Comparison of ENCODE assay signal across 17 cellular contexts in genomic region chr22:37253164-37253660, GRCh38. TPM values are rescaled to one million over a fixed set of nuclear protein-coding genes. Genes with fewer than 3 reads are reported as not detected.
DNase-seq lines count a peak whose midpoint lies in the region; ATAC-seq and TF ChIP-seq lines count a peak whose summit lies in the region.
"Had no signal": no experiment of that assay in that cellular context is flagged by ENCODE, and none has a peak within 500 bp of the region (broad histone marks: within the 10 kb centered on the region; RNA-seq: fewer than 3 reads in every experiment).

No MANE protein-coding gene starts in this region.

- H4K91ac ChIP-seq in trophoblast cell (ENCODE audit: low read depth, low read length): no peak overlapping the region

- H3K9me3 ChIP-seq in OCI-LY1 (ENCODE audit: low read length): no peaks in the 10 kb centered on the region
- no peaks in the 10 kb centered on the region for H3K9me3 ChIP-seq in trophoblast cell (ENCODE audit: insufficient read depth, low read depth, low read length)
- H3K9me3 ChIP-seq: prostate gland, stomach had no signal

- peaks cover 20% of the 10 kb centered on the region for H3K4me1 Mint-ChIP-seq in activated naive CD4-positive, alpha-beta T cell treated with anti-CD3 and anti-CD28 coated beads, Interleukin-2, amount 50 U/mL, for 24 hours

- no peaks in the 10 kb centered on the region; the same call in none of the 2 replicates for H3K27me3 ChIP-seq in OCI-LY1 (ENCODE audit: insufficient read depth, low read length)
- no peaks in the 10 kb centered on the region for H3K27me3 ChIP-seq in trophoblast cell (ENCODE audit: insufficient read depth, low read length)

- H3K4me2 ChIP-seq in OCI-LY1 (ENCODE audit: low read length): no peak overlapping the region
- no peak overlapping the region for H3K4me2 ChIP-seq in trophoblast cell (ENCODE audit: low read length)

- H2BK5ac ChIP-seq in trophoblast cell (ENCODE audit: low read depth, low read length, poor library complexity): no peak overlapping the region

- peak; percentile 23; the same call in 1 of the 2 replicates for TF ChIP-seq CTCF in OCI-LY1 (IDR thresholded peaks at IDR 0.05; ENCODE audit: low read length)

- H3K36me3 Mint-ChIP-seq in activated naive CD4-positive, alpha-beta T cell treated with anti-CD3 and anti-CD28 coated beads, Interleukin-2, amount 50 U/mL, for 24 hours: no peaks in the 10 kb centered on the region

- no peak overlapping the region for H4K12ac ChIP-seq in trophoblast cell (ENCODE audit: low read depth, low read length)

- no peaks in the 10 kb centered on the region for H3K79me1 ChIP-seq in trophoblast cell (ENCODE audit: low read length)

- H3K9me2 ChIP-seq in OCI-LY1 (ENCODE audit: low read depth, low read length): no peaks in the 10 kb centered on the region

- H3K27me3 Mint-ChIP-seq in activated naive CD4-positive, alpha-beta T cell treated with anti-CD3 and anti-CD28 coated beads, Interleukin-2, amount 50 U/mL, for 24 hours: no peaks in the 10 kb centered on the region

- no peak overlapping the region for H3K4me3 Mint-ChIP-seq in activated naive CD4-positive, alpha-beta T cell treated with anti-CD3 and anti-CD28 coated beads, Interleukin-2, amount 50 U/mL, for 24 hours

- H3K4me1 ChIP-seq in OCI-LY1 (ENCODE audit: insufficient read depth, low read length, severe bottlenecking) (peaks cover 17% of the 10 kb centered on the region), trophoblast cell (ENCODE audit: control insufficient read depth in 1 of 2, insufficient read depth in 2 of 2, low read length in 2 of 2) (no peaks in the 10 kb centered on the region)
- H3K4me1 ChIP-seq: prostate gland, stomach had no signal

- H2BK120ac ChIP-seq in trophoblast cell (ENCODE audit: insufficient read depth, low read length, poor library complexity): no peak overlapping the region

- no peak for ATAC-seq in GM19023 (IDR thresholded peaks at IDR 0.05; ENCODE audit: unreplicated experiment)

- H3F3A ChIP-seq in OCI-LY1 (ENCODE audit: insufficient read depth, low read length): no peaks in the 10 kb centered on the region

- DNase-seq in activated naive CD4-positive, alpha-beta T cell treated with Interleukin-2 at 50 U/mL for 16 hours: no peak
- DNase-seq in dermis blood vessel endothelial cell (peak; percentile 50), trophoblast cell (no peak), DMS153 (lab: John Stamatoyannopoulos, UW) (no peak)
- peak; percentile 14 for DNase-seq in stimulated activated CD8-positive, alpha-beta memory T cell treated with anti-CD3 and anti-CD28 coated beads, Interleukin-4, amount 100 ng/mL, for 48 hours
- DNase-seq: anterior cingulate cortex, NCI-H1436 treated with DMSO at 0.1 percent for 48 hours, PC-9, stomach had no signal

- H3K4me3 ChIP-seq in OCI-LY1 (ENCODE audit: low read depth, low read length, poor library complexity, severe bottlenecking): no peak overlapping the region
- no peak overlapping the region for H3K4me3 ChIP-seq in trophoblast cell (ENCODE audit: low read depth, low read length)
- H3K4me3 ChIP-seq: PC-9, prostate gland, stomach had no signal

- no peaks in the 10 kb centered on the region for H3K9me3 Mint-ChIP-seq in activated naive CD4-positive, alpha-beta T cell treated with anti-CD3 and anti-CD28 coated beads, Interleukin-2, amount 50 U/mL, for 24 hours

- H3K27ac ChIP-seq in OCI-LY1 (ENCODE audit: low read depth, low read length, poor library complexity, severe bottlenecking): no peak overlapping the region
- no peak overlapping the region for H3K27ac ChIP-seq in trophoblast cell (ENCODE audit: low read depth, low read length)
- H3K27ac ChIP-seq: prostate gland, stomach had no signal

- WGBS in trophoblast cell (ENCODE audit: extremely low coverage, insufficient coverage, insufficient read length): no CpG with 5 or more reads among the region's 7 CpGs

- no peak overlapping the region for H3K23ac ChIP-seq in trophoblast cell (ENCODE audit: low read length)

- H3K14ac ChIP-seq in trophoblast cell (ENCODE audit: low read length): no peak overlapping the region

- peak overlapping the region; percentile 30 for H3K27ac Mint-ChIP-seq in activated naive CD4-positive, alpha-beta T cell treated with anti-CD3 and anti-CD28 coated beads, Interleukin-2, amount 50 U/mL, for 24 hours

- H2AFZ ChIP-seq in OCI-LY1 (ENCODE audit: low read length): no peak overlapping the region
- H2AFZ ChIP-seq in trophoblast cell (ENCODE audit: insufficient read depth, low read length, poor library complexity): no peak overlapping the region
- H2AFZ ChIP-seq: PC-9 had no signal

- H3K79me2 ChIP-seq in OCI-LY1 (ENCODE audit: insufficient read depth, low read length) (no peaks in the 10 kb centered on the region), trophoblast cell (ENCODE audit: control insufficient read depth, insufficient read depth, low read length, poor library complexity) (no peaks in the 10 kb centered on the region)

- no peak overlapping the region for H3K18ac ChIP-seq in trophoblast cell (ENCODE audit: low read length)

- no peak overlapping the region for H4K8ac ChIP-seq in trophoblast cell (ENCODE audit: low read depth, low read length)

- H3K4ac ChIP-seq in trophoblast cell (ENCODE audit: low read depth, low read length): no peak overlapping the region

- 0 out of 2 replicates have a peak overlapping the region, but pooled peaks have one; percentile 14 for H3K9ac ChIP-seq in OCI-LY1 (ENCODE audit: low read length)
- no peak overlapping the region for H3K9ac ChIP-seq in trophoblast cell (ENCODE audit: low read length)

- H3K36me3 ChIP-seq in OCI-LY1 (ENCODE audit: insufficient read depth, low read length): no peaks in the 10 kb centered on the region; the same call in 1 of the 2 replicates
- H3K36me3 ChIP-seq in trophoblast cell (ENCODE audit: control insufficient read depth in 1 of 2, insufficient read depth in 2 of 2, low read length in 2 of 2): no peaks in the 10 kb centered on the region
- H3K36me3 ChIP-seq: prostate gland, stomach had no signal

- H2AK5ac ChIP-seq in trophoblast cell (ENCODE audit: low read length): no peak overlapping the region

- H4K20me1 ChIP-seq in OCI-LY1 (ENCODE audit: insufficient read depth, low read length): no peaks in the 10 kb centered on the region

- no peak overlapping the region for H2BK12ac ChIP-seq in trophoblast cell (ENCODE audit: low read length)

RNA-seq across cellular contexts. Expression of gene RAC2, which starts 9.1 kb away (rescaled TPM):
- total RNA-seq in dermis blood vessel endothelial cell: 11.2 and 32.4 TPM in 2 replicates
- polyA plus RNA-seq in trophoblast cell (2013): 1.9 and 2.5 TPM in 2 replicates
- total RNA-seq: myocyte had no signal

RNA-seq across cellular contexts. Expression of gene CYTH4, which starts 29.1 kb away (rescaled TPM):
- total RNA-seq in dermis blood vessel endothelial cell: under 0.01 TPM in 1 of 2 replicates, not detected in the other
- polyA plus RNA-seq in trophoblast cell (2013): not detected in 2 replicates
- total RNA-seq: myocyte, NCI-H460, PC-9 had no signal

RNA-seq across cellular contexts. Expression of gene SSTR3, which starts 40.9 kb away (rescaled TPM):
- not detected in 2 replicates for total RNA-seq in dermis blood vessel endothelial cell
- polyA plus RNA-seq in trophoblast cell (2013): not detected in 2 replicates
- total RNA-seq: dermis microvascular lymphatic vessel endothelial cell, lower leg skin, myocyte, NCI-H460, PC-9 had no signal

Comparison
In these comparisons a context has a peak if more than half of its experiments do, and no peak if none do; other contexts are left out.
1. DNase-seq: peak in dermis blood vessel endothelial cell (single experiment) and stimulated activated CD8-positive, alpha-beta memory T cell treated with anti-CD3 and anti-CD28 coated beads, Interleukin-4, amount 100 ng/mL, for 48 hours (single experiment); none in activated naive CD4-positive, alpha-beta T cell treated with Interleukin-2 at 50 U/mL for 16 hours (single experiment), trophoblast cell (0 of 2) and DMS153 (single experiment).